In the genomic region with DNA sequence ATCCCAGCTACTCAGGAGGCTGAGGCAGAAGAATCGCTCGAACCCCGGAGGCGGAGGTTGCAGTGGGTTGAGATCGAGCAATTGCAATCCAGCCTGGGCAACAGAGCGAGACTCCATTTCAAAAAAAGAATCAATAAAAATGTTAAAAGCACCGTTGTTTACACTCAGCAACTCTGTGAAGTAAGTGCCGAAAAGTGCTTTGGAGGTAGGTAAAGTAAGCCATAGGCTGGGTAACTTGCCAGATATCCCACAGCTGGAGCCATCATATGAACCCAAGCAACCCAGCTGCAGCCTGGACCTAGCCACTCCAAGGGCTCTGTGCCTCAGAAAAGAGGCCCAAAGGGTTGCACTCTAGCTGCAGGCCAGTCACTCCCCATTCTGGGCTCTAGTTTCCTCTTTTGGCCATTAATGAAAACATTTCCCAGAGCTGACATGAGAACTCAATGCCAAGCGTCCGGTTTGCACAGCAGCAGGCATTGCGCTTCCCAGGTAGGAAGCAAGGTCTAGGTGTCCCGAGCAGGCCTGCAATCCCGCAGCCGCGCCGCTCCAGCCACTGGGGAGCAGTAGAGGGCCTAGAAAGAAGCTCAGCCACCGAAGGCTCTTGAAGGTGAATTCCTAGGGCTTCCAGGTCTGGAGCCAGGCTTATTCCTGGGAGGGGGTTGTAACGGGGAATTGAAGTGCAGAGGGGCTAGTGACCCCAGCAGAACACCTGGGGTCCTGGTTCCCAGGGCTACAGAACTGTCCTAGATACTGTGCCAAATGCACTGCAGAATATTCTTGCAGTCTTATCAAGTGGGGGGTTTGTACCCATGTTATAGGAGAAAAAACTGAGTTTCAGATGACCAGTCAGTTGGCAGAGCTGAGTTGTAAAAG, we compare ENCODE assay signal across 1 cellular context.
TF ChIP-seq lines count a peak whose summit lies in the region.

No MANE protein-coding gene starts in this region.

TF ChIP-seq in K562, 482 proteins besides CTCF, POLR2A, EP300 and RAD21 (continued from another document and continues in another):
- TF ChIP-seq, protein P1, sequence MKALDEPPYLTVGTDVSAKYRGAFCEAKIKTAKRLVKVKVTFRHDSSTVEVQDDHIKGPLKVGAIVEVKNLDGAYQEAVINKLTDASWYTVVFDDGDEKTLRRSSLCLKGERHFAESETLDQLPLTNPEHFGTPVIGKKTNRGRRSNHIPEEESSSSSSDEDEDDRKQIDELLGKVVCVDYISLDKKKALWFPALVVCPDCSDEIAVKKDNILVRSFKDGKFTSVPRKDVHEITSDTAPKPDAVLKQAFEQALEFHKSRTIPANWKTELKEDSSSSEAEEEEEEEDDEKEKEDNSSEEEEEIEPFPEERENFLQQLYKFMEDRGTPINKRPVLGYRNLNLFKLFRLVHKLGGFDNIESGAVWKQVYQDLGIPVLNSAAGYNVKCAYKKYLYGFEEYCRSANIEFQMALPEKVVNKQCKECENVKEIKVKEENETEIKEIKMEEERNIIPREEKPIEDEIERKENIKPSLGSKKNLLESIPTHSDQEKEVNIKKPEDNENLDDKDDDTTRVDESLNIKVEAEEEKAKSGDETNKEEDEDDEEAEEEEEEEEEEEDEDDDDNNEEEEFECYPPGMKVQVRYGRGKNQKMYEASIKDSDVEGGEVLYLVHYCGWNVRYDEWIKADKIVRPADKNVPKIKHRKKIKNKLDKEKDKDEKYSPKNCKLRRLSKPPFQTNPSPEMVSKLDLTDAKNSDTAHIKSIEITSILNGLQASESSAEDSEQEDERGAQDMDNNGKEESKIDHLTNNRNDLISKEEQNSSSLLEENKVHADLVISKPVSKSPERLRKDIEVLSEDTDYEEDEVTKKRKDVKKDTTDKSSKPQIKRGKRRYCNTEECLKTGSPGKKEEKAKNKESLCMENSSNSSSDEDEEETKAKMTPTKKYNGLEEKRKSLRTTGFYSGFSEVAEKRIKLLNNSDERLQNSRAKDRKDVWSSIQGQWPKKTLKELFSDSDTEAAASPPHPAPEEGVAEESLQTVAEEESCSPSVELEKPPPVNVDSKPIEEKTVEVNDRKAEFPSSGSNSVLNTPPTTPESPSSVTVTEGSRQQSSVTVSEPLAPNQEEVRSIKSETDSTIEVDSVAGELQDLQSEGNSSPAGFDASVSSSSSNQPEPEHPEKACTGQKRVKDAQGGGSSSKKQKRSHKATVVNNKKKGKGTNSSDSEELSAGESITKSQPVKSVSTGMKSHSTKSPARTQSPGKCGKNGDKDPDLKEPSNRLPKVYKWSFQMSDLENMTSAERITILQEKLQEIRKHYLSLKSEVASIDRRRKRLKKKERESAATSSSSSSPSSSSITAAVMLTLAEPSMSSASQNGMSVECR (CRISPR knock-in tag; IDR thresholded peaks at IDR 0.05): peak; percentile 24; the same call in 1 of the 2 replicates
- TF ChIP-seq, protein P2, sequence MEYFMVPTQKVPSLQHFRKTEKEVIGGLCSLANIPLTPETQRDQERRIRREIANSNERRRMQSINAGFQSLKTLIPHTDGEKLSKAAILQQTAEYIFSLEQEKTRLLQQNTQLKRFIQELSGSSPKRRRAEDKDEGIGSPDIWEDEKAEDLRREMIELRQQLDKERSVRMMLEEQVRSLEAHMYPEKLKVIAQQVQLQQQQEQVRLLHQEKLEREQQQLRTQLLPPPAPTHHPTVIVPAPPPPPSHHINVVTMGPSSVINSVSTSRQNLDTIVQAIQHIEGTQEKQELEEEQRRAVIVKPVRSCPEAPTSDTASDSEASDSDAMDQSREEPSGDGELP (CRISPR knock-in tag; IDR thresholded peaks at IDR 0.05; ENCODE audit: borderline replicate concordance): peak; percentile 57
- TF ChIP-seq ZNF24 (IDR thresholded peaks at IDR 0.05): no peak
- TF ChIP-seq, protein P3, sequence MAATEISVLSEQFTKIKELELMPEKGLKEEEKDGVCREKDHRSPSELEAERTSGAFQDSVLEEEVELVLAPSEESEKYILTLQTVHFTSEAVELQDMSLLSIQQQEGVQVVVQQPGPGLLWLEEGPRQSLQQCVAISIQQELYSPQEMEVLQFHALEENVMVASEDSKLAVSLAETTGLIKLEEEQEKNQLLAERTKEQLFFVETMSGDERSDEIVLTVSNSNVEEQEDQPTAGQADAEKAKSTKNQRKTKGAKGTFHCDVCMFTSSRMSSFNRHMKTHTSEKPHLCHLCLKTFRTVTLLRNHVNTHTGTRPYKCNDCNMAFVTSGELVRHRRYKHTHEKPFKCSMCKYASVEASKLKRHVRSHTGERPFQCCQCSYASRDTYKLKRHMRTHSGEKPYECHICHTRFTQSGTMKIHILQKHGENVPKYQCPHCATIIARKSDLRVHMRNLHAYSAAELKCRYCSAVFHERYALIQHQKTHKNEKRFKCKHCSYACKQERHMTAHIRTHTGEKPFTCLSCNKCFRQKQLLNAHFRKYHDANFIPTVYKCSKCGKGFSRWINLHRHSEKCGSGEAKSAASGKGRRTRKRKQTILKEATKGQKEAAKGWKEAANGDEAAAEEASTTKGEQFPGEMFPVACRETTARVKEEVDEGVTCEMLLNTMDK (IDR thresholded peaks at IDR 0.05; ENCODE audit: borderline replicate concordance, insufficient read depth, low read depth, low read length, poor library complexity, severe bottlenecking): peak; percentile 35
- TF ChIP-seq FUS (optimal IDR thresholded peaks at IDR 0.05; ENCODE audit: low read depth, low read length): no peak
- TF ChIP-seq YBX1 (IDR thresholded peaks at IDR 0.05): no peak
- TF ChIP-seq SMARCB1 (IDR thresholded peaks at IDR 0.05; ENCODE audit: insufficient read length, low read depth): no peak
- TF ChIP-seq MEF2A (IDR thresholded peaks at IDR 0.05; ENCODE audit: control insufficient read depth, low read depth, low read length): no peak
- 0 out of 2 replicates have a peak, but pooled peaks have one; percentile 4 for TF ChIP-seq JUND (IDR thresholded peaks at IDR 0.05; ENCODE audit: borderline replicate concordance, low read depth, low read length)
- TF ChIP-seq JUND (tag; IDR thresholded peaks at IDR 0.05; ENCODE audit: borderline replicate concordance, low read depth, low read length): no peak; the same call in 2 of the 3 replicates
- TF ChIP-seq, protein P4, sequence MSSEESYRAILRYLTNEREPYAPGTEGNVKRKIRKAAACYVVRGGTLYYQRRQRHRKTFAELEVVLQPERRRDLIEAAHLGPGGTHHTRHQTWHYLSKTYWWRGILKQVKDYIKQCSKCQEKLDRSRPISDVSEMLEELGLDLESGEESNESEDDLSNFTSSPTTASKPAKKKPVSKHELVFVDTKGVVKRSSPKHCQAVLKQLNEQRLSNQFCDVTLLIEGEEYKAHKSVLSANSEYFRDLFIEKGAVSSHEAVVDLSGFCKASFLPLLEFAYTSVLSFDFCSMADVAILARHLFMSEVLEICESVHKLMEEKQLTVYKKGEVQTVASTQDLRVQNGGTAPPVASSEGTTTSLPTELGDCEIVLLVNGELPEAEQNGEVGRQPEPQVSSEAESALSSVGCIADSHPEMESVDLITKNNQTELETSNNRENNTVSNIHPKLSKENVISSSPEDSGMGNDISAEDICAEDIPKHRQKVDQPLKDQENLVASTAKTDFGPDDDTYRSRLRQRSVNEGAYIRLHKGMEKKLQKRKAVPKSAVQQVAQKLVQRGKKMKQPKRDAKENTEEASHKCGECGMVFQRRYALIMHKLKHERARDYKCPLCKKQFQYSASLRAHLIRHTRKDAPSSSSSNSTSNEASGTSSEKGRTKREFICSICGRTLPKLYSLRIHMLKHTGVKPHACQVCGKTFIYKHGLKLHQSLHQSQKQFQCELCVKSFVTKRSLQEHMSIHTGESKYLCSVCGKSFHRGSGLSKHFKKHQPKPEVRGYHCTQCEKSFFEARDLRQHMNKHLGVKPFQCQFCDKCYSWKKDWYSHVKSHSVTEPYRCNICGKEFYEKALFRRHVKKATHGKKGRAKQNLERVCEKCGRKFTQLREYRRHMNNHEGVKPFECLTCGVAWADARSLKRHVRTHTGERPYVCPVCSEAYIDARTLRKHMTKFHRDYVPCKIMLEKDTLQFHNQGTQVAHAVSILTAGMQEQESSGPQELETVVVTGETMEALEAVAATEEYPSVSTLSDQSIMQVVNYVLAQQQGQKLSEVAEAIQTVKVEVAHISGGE (CRISPR knock-in tag; IDR thresholded peaks at IDR 0.05): no peak
- peak; percentile 18; the same call in 1 of the 2 replicates for TF ChIP-seq RBFOX2 (IDR thresholded peaks at IDR 0.05; ENCODE audit: low read depth, low read length)
- TF ChIP-seq ZNF165 (CRISPR knock-in tag; IDR thresholded peaks at IDR 0.05; ENCODE audit: borderline replicate concordance): no peak
- peak; percentile 79; the same call in 1 of the 2 replicates for TF ChIP-seq POLR2AphosphoS2 (IDR thresholded peaks at IDR 0.05; ENCODE audit: low read length)
- TF ChIP-seq, protein P5, sequence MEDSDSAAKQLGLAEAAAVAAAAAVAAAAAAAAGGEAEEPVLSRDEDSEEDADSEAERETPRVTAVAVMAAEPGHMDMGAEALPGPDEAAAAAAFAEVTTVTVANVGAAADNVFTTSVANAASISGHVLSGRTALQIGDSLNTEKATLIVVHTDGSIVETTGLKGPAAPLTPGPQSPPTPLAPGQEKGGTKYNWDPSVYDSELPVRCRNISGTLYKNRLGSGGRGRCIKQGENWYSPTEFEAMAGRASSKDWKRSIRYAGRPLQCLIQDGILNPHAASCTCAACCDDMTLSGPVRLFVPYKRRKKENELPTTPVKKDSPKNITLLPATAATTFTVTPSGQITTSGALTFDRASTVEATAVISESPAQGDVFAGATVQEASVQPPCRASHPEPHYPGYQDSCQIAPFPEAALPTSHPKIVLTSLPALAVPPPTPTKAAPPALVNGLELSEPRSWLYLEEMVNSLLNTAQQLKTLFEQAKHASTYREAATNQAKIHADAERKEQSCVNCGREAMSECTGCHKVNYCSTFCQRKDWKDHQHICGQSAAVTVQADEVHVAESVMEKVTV (CRISPR knock-in tag; IDR thresholded peaks at IDR 0.05): peak; percentile 74
- TF ChIP-seq RBM15 (IDR thresholded peaks at IDR 0.05; ENCODE audit: insufficient read depth, low read length): no peak
- no peak for TF ChIP-seq XRCC3 (IDR thresholded peaks at IDR 0.05)
- TF ChIP-seq POLR3A (IDR thresholded peaks at IDR 0.05; ENCODE audit: borderline replicate concordance, extremely low read depth, insufficient read depth, insufficient read length): no peak
- no peak for TF ChIP-seq EGR1 (conservative IDR thresholded peaks at IDR 0.05)
- TF ChIP-seq FOXJ2 (tag; IDR thresholded peaks at IDR 0.05): no peak
- TF ChIP-seq ZNF316 (IDR thresholded peaks at IDR 0.05): no peak
- no peak for TF ChIP-seq CREBBP (IDR thresholded peaks at IDR 0.05; ENCODE audit: low read depth, low read length)
- no peak for TF ChIP-seq STAT5A (IDR thresholded peaks at IDR 0.05; ENCODE audit: borderline replicate concordance, low read length)
- TF ChIP-seq, protein P6, sequence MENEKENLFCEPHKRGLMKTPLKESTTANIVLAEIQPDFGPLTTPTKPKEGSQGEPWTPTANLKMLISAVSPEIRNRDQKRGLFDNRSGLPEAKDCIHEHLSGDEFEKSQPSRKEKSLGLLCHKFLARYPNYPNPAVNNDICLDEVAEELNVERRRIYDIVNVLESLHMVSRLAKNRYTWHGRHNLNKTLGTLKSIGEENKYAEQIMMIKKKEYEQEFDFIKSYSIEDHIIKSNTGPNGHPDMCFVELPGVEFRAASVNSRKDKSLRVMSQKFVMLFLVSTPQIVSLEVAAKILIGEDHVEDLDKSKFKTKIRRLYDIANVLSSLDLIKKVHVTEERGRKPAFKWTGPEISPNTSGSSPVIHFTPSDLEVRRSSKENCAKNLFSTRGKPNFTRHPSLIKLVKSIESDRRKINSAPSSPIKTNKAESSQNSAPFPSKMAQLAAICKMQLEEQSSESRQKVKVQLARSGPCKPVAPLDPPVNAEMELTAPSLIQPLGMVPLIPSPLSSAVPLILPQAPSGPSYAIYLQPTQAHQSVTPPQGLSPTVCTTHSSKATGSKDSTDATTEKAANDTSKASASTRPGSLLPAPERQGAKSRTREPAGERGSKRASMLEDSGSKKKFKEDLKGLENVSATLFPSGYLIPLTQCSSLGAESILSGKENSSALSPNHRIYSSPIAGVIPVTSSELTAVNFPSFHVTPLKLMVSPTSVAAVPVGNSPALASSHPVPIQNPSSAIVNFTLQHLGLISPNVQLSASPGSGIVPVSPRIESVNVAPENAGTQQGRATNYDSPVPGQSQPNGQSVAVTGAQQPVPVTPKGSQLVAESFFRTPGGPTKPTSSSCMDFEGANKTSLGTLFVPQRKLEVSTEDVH (IDR thresholded peaks at IDR 0.05; ENCODE audit: low read depth, partially characterized antibody): peak; percentile 29
- TF ChIP-seq, protein P7, sequence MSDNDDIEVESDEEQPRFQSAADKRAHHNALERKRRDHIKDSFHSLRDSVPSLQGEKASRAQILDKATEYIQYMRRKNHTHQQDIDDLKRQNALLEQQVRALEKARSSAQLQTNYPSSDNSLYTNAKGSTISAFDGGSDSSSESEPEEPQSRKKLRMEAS (CRISPR knock-in tag; IDR thresholded peaks at IDR 0.05): no peak
- TF ChIP-seq CHCHD3 (CRISPR knock-in tag; IDR thresholded peaks at IDR 0.05): no peak
- no peak for TF ChIP-seq ZC3H8 (IDR thresholded peaks at IDR 0.05)
- 0 out of 2 replicates have a peak, but pooled peaks have one; percentile 8 for TF ChIP-seq ZNF384 (IDR thresholded peaks at IDR 0.05; ENCODE audit: low read depth, low read length)
- no peak for TF ChIP-seq ZNF134 (CRISPR knock-in tag; conservative IDR thresholded peaks at IDR 0.05)
- TF ChIP-seq KLF10 (CRISPR knock-in tag; IDR thresholded peaks at IDR 0.05): no peak
- TF ChIP-seq PTRF (tag; IDR thresholded peaks at IDR 0.05): no peak
- no peak for TF ChIP-seq RBBP5 (IDR thresholded peaks at IDR 0.05; ENCODE audit: borderline replicate concordance, insufficient read depth, low read length, poor library complexity, severe bottlenecking)
- peak; percentile 64; the same call in 1 of the 2 replicates for TF ChIP-seq MYNN (IDR thresholded peaks at IDR 0.05)
- TF ChIP-seq MYNN (CRISPR knock-in tag; IDR thresholded peaks at IDR 0.05): no peak
- no peak for TF ChIP-seq XRCC5 (IDR thresholded peaks at IDR 0.05; ENCODE audit: low read depth, low read length)
- no peak for TF ChIP-seq SOX6 (IDR thresholded peaks at IDR 0.05)
- no peak; the same call in 1 of the 2 replicates for TF ChIP-seq CHD2 (IDR thresholded peaks at IDR 0.05; ENCODE audit: low read depth, low read length)
- TF ChIP-seq DIDO1 (tag; IDR thresholded peaks at IDR 0.05; ENCODE audit: low read depth): no peak
- TF ChIP-seq ZNF175 (CRISPR knock-in tag; IDR thresholded peaks at IDR 0.05; ENCODE audit: low read depth): no peak
- 0 out of 2 replicates have a peak, but pooled peaks have one; percentile 33 for TF ChIP-seq POLR2AphosphoS5 (IDR thresholded peaks at IDR 0.05; ENCODE audit: control insufficient read depth, insufficient read depth, low read depth, low read length)
- no peak for TF ChIP-seq GATAD2B (IDR thresholded peaks at IDR 0.05; ENCODE audit: borderline replicate concordance)
- TF ChIP-seq ZNF431 (CRISPR knock-in tag; IDR thresholded peaks at IDR 0.05): 0 out of 2 replicates have a peak, but pooled peaks have one; percentile 24
